In genomic region chr17:60392042-60392844, GRCh38 we compare ENCODE assay signal across 1 cellular context.
TF ChIP-seq lines count a peak whose summit lies in the region.

Gene USP32, minus strand, starts transcription at chr17:60392133. Its CDS starts 194 bp downstream, at chr17:60391939.

TF ChIP-seq in Ishikawa, 13 proteins besides CTCF, POLR2A, EP300 and RAD21 (continued from another document):
- TF ChIP-seq REST (IDR thresholded peaks at IDR 0.05; ENCODE audit: low read depth) (no peak), YY1 (IDR thresholded peaks at IDR 0.05; ENCODE audit: low read depth) (no peak)
